10 cellular contexts compared by ENCODE assay signal in genomic region chr10:97117372-97117771, GRCh38.
DNase-seq lines count a peak whose midpoint lies in the region; ATAC-seq and TF ChIP-seq lines count a peak whose summit lies in the region.
"Had no signal": no experiment of that assay in that cellular context is flagged by ENCODE, and none has a peak within 500 bp of the region (broad histone marks: within the 10 kb centered on the region; RNA-seq: fewer than 3 reads in every experiment).

No MANE protein-coding gene starts in this region.

- H3K36me3 Mint-ChIP-seq in Calu3 (ENCODE audit: insufficient read depth, unreplicated experiment) (no peaks in the 10 kb centered on the region), immature natural killer cell (peaks cover 0 to 4% (median 0%) of the 10 kb centered on the region in 3 donors)
- H3K36me3 Mint-ChIP-seq in T-helper 2 cell treated with Interferon-gamma antibody and Interleukin-4, amounts not matched to agents 5 μg/mL and 100 μg/mL, for 36 hours (ENCODE audit: low read depth), result no peaks in the 10 kb centered on the region

- intact Hi-C loops in Calu3 (cut with micrococcal nuclease; ENCODE audit: unreplicated experiment), result loop anchor here (5.0 to 10.0 kb wide), 2 partner anchors 45 to 83 kb away; no protein-coding TSS in a partner anchor

- TF ChIP-seq CTCF in Calu3 (IDR thresholded peaks at IDR 0.05; ENCODE audit: unreplicated experiment), result peak; percentile 32
- TF ChIP-seq CTCF in HFF-Myc (IDR thresholded peaks at IDR 0.05; ENCODE audit: low read depth, low read length, missing control alignments), result peak; percentile 26

- H3K4me3 Mint-ChIP-seq in Calu3 (ENCODE audit: low read depth, unreplicated experiment) (no peak overlapping the region), immature natural killer cell (no peak overlapping the region)
- no peak overlapping the region for H3K4me3 Mint-ChIP-seq in T-helper 2 cell treated with Interferon-gamma antibody and Interleukin-4, amounts not matched to agents 5 μg/mL and 100 μg/mL, for 36 hours

- H3K27me3 Mint-ChIP-seq in Calu3 (ENCODE audit: unreplicated experiment) (peaks cover 72% of the 10 kb centered on the region), immature natural killer cell (ENCODE audit: low read depth in 3 of 3) (peaks cover 0 to 6% (median 2%) of the 10 kb centered on the region in 3 donors)
- peaks cover 10% of the 10 kb centered on the region for H3K27me3 Mint-ChIP-seq in T-helper 2 cell treated with Interferon-gamma antibody and Interleukin-4, amounts not matched to agents 5 μg/mL and 100 μg/mL, for 36 hours (ENCODE audit: low read depth)

- H3K27ac Mint-ChIP-seq in Calu3 (ENCODE audit: unreplicated experiment), result no peak overlapping the region
- H3K27ac Mint-ChIP-seq in immature natural killer cell, result no peak overlapping the region
- no peak overlapping the region for H3K27ac Mint-ChIP-seq in T-helper 2 cell treated with Interferon-gamma antibody and Interleukin-4, amounts not matched to agents 5 μg/mL and 100 μg/mL, for 36 hours

- no peak for ATAC-seq in GM18867 (IDR thresholded peaks at IDR 0.05; ENCODE audit: unreplicated experiment)
- ATAC-seq: activated CD4-positive, CD25-positive, alpha-beta regulatory T cell treated with anti-CD3 and anti-CD28 coated beads, Interleukin-2, amount 50 U/mL, for 24 hours had no signal

- CTCF ChIA-PET in Calu3 (lab: Charles Lee), result interaction anchor here (2.5 kb wide), 1 partner anchor 44 kb away, joined by 6 read pairs; no protein-coding TSS in a partner anchor

- no TSS peak for BruUV-seq in Calu3 (replicated peaks; lab: Mats Ljungman, UMichigan)

- H3K9me3 Mint-ChIP-seq in Calu3 (ENCODE audit: low read depth, unreplicated experiment) (no peaks in the 10 kb centered on the region), immature natural killer cell (no peaks in the 10 kb centered on the region)
- no peaks in the 10 kb centered on the region for H3K9me3 Mint-ChIP-seq in T-helper 2 cell treated with Interferon-gamma antibody and Interleukin-4, amounts not matched to agents 5 μg/mL and 100 μg/mL, for 36 hours

- H3K4me3 ChIP-seq in HFF-Myc (replicated peaks; ENCODE audit: low read depth, low read length), result no peak overlapping the region
- H3K4me3 ChIP-seq: upper lobe of left lung had no signal

- DNase-seq in Calu3 (peak; percentile 30), HFF-Myc (ENCODE audit: extremely low read depth, low read depth) (no peak), SK-MEL-5 (ENCODE audit: low read depth, low spot score) (peak; percentile 52), immature natural killer cell (peak; percentile 13 to 22 (median 14)), C1 segment of cervical spinal cord (lab: John Stamatoyannopoulos, UW) (no peak), COR-L47 (lab: John Stamatoyannopoulos, UW) (no peak)
- no peak for DNase-seq in T-helper 2 cell treated with Interferon-gamma antibody and Interleukin-4, amounts not matched to agents 5 μg/mL and 100 μg/mL, for 36 hours (ENCODE audit: low spot score)
- DNase-seq: upper lobe of left lung had no signal

- in situ Hi-C loops in SK-MEL-5 (cut with HindIII; ENCODE audit: low pct_unique_long_range_greater_than_20kb, low sequenced_read_pairs), result no loop called here

- no peaks in the 10 kb centered on the region for H3K4me1 Mint-ChIP-seq in Calu3 (ENCODE audit: low read depth, unreplicated experiment)
- no peaks in the 10 kb centered on the region for H3K4me1 Mint-ChIP-seq in immature natural killer cell
- H3K4me1 Mint-ChIP-seq in T-helper 2 cell treated with Interferon-gamma antibody and Interleukin-4, amounts not matched to agents 5 μg/mL and 100 μg/mL, for 36 hours (ENCODE audit: low read depth), result no peaks in the 10 kb centered on the region

Comparison
In these comparisons a context has a peak if more than half of its experiments do, and no peak if none do; other contexts are left out.
1. DNase-seq: peak in Calu3 (single experiment), SK-MEL-5 (single experiment) and immature natural killer cell (3 of 3); none in HFF-Myc (single experiment), T-helper 2 cell treated with Interferon-gamma antibody and Interleukin-4, amounts not matched to agents 5 μg/mL and 100 μg/mL, for 36 hours (single experiment), C1 segment of cervical spinal cord (0 of 14) and COR-L47 (single experiment).